ENCODE assay signal across 15 cellular contexts in genomic region chrX:85828771-85829170, GRCh38.
"Had no signal": no experiment of that assay in that cellular context is flagged by ENCODE, and none has a peak within 500 bp of the region (broad histone marks: within the 10 kb centered on the region; RNA-seq: fewer than 3 reads in every experiment).

No MANE protein-coding gene starts in this region.

- H3K27me3 ChIP-seq: cardiac muscle cell, gastrocnemius medialis, testis, upper lobe of right lung had no signal

- H3K4me3 ChIP-seq: cardiac muscle cell, gastrocnemius medialis, heart right ventricle, lung, testis, upper lobe of right lung had no signal

- H3K27ac ChIP-seq: cardiac muscle cell, gastrocnemius medialis, heart right ventricle, testis, upper lobe of right lung had no signal

- DNase-seq: activated CD4-positive, alpha-beta T cell treated with anti-CD3 and anti-CD28 coated beads for 1 hour; activated CD4-positive, alpha-beta T cell treated with anti-CD3 and anti-CD28 coated beads, Interleukin-2, amount 50 U/mL, for 4 hours; activated naive CD4-positive, alpha-beta T cell treated with anti-CD3 and anti-CD28 coated beads for 36 hours; erythroblast; gastrocnemius medialis; heart right ventricle; left cardiac atrium; stimulated activated CD4-positive, alpha-beta T cell treated with anti-CD3 and anti-CD28 coated beads, Interleukin-1b, Interleukin-23, amount 100 ng/mL, for 48 hours; stimulated activated naive CD8-positive, alpha-beta T cell treated with anti-CD3 and anti-CD28 coated beads, Interleukin-15, amount 100 ng/mL, for 72 hours; T1000; testis; upper lobe of right lung had no signal

- H3K9me3 ChIP-seq: gastrocnemius medialis, heart right ventricle, testis, upper lobe of right lung had no signal

- H3K4me1 ChIP-seq: gastrocnemius medialis, heart right ventricle, testis, upper lobe of right lung had no signal

- ATAC-seq: gastrocnemius medialis; heart right ventricle; left cardiac atrium; sciatic nerve; stimulated activated naive CD8-positive, alpha-beta T cell treated with anti-CD3 and anti-CD28 coated beads, Interleukin-15, amount 100 ng/mL, for 72 hours; upper lobe of right lung had no signal

- H3K36me3 ChIP-seq: cardiac muscle cell, gastrocnemius medialis, heart right ventricle, upper lobe of right lung had no signal
